Comparison of ENCODE assay signal across 1 cellular context in genomic region chr6:89081423-89082322, GRCh38.
TF ChIP-seq lines count a peak whose summit lies in the region.

No MANE protein-coding gene starts in this region.

TF ChIP-seq in HepG2, 621 proteins besides CTCF, POLR2A, EP300 and RAD21 (continued from another document and continues in another):
- no peak for TF ChIP-seq ZBTB40 (IDR thresholded peaks at IDR 0.05)
- TF ChIP-seq ZBTB40 (CRISPR knock-in tag; IDR thresholded peaks at IDR 0.05) = peak; percentile 65; the same call in 1 of the 2 replicates
- peak; percentile 92 for TF ChIP-seq HNRNPK (IDR thresholded peaks at IDR 0.05; ENCODE audit: low read depth, low read length, poor library complexity, severe bottlenecking)
- no peak for TF ChIP-seq XBP1 (CRISPR knock-in tag; IDR thresholded peaks at IDR 0.05)
- TF ChIP-seq STAT5B (CRISPR knock-in tag; IDR thresholded peaks at IDR 0.05) = 0 out of 2 replicates have a peak, but pooled peaks have one; percentile 43
- TF ChIP-seq CCAR2 (optimal IDR thresholded peaks at IDR 0.05; ENCODE audit: low read depth, low read length) = no peak
- peak; percentile 84 for TF ChIP-seq ERF (CRISPR knock-in tag; IDR thresholded peaks at IDR 0.05)
- TF ChIP-seq MXD3 (CRISPR knock-in tag; IDR thresholded peaks at IDR 0.05) = peak; percentile 66; the same call in 1 of the 2 replicates
- TF ChIP-seq MLX (CRISPR knock-in tag; IDR thresholded peaks at IDR 0.05) = no peak
- TF ChIP-seq ZNF142 (CRISPR knock-in tag; IDR thresholded peaks at IDR 0.05) = peak; percentile 38; the same call in 1 of the 2 replicates
- TF ChIP-seq ZNF431 (CRISPR knock-in tag; IDR thresholded peaks at IDR 0.05; ENCODE audit: borderline replicate concordance, low read depth) = peak; percentile 83
- no peak for TF ChIP-seq ZNF468 (CRISPR knock-in tag; IDR thresholded peaks at IDR 0.05)
- TF ChIP-seq HNRNPLL (IDR thresholded peaks at IDR 0.05; ENCODE audit: low read depth, low read length, poor library complexity, severe bottlenecking) = peak; percentile 63
- no peak for TF ChIP-seq ZNF530 (CRISPR knock-in tag; IDR thresholded peaks at IDR 0.05; ENCODE audit: low read depth)
- TF ChIP-seq ZNF629 (CRISPR knock-in tag; conservative IDR thresholded peaks at IDR 0.05) = no peak
- peak; percentile 75; the same call in 1 of the 2 replicates for TF ChIP-seq SMYD3 (CRISPR knock-in tag; IDR thresholded peaks at IDR 0.05)
- TF ChIP-seq HNRNPL (IDR thresholded peaks at IDR 0.05; ENCODE audit: low read depth, low read length) = peak; percentile 85
- 0 out of 2 replicates have a peak, but pooled peaks have one; percentile 59 for TF ChIP-seq ZNF749 (CRISPR knock-in tag; IDR thresholded peaks at IDR 0.05; ENCODE audit: borderline replicate concordance)
- TF ChIP-seq ZBTB7B (CRISPR knock-in tag; IDR thresholded peaks at IDR 0.05) = peak; percentile 76
- no peak for TF ChIP-seq MYNN (CRISPR knock-in tag; IDR thresholded peaks at IDR 0.05; ENCODE audit: low read depth)
- TF ChIP-seq ZNF724P (CRISPR knock-in tag; IDR thresholded peaks at IDR 0.05; ENCODE audit: borderline replicate concordance) = no peak; the same call in 1 of the 2 replicates
- TF ChIP-seq FOXA3 (CRISPR knock-in tag; IDR thresholded peaks at IDR 0.05) = peak; percentile 49; the same call in 1 of the 2 replicates
- TF ChIP-seq NAIF1 (CRISPR knock-in tag; IDR thresholded peaks at IDR 0.05; ENCODE audit: borderline replicate concordance) = peak; percentile 21; the same call in 1 of the 2 replicates
- TF ChIP-seq ATF2 (CRISPR knock-in tag; IDR thresholded peaks at IDR 0.05) = peak; percentile 97
- no peak for TF ChIP-seq HNF1A (IDR thresholded peaks at IDR 0.05; ENCODE audit: low read depth)
- peak; percentile 82; the same call in 1 of the 2 replicates for TF ChIP-seq HNF1A (CRISPR knock-in tag; IDR thresholded peaks at IDR 0.05; ENCODE audit: borderline replicate concordance)
- TF ChIP-seq POLR2G (IDR thresholded peaks at IDR 0.05; ENCODE audit: low read depth, low read length) = peak; percentile 77
- no peak for TF ChIP-seq ELK4 (CRISPR knock-in tag; IDR thresholded peaks at IDR 0.05; ENCODE audit: borderline replicate concordance)
